18 cellular contexts compared by ENCODE assay signal in the genomic region with DNA sequence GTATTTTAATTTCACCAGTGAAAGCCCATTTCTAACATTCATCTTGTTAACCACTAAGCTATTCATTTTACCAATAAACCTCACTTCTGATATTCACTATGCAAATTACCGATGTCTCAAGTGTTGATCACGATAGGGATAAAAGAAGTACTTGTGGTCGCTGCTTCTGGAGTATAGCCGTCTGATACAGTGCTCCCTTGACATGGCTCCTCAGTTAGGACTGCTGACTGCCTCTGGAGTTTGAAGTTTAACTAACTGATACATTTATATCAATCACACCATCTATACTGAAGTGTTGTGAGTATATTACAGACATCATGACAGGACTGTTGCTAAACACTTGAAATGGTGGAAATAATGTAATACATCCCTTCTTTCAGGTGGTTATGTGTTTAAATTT.
DNase-seq lines count a peak whose midpoint lies in the region; ATAC-seq, FAIRE-seq and TF ChIP-seq lines count a peak whose summit lies in the region.
"Had no signal": no experiment of that assay in that cellular context is flagged by ENCODE, and none has a peak within 500 bp of the region (broad histone marks: within the 10 kb centered on the region; RNA-seq: fewer than 3 reads in every experiment).

No MANE protein-coding gene starts in this region.

- no peak overlapping the region for H2AFZ ChIP-seq in Loucy (ENCODE audit: low read length)
- H2AFZ ChIP-seq in GM12878 (ENCODE audit: control insufficient read depth, low read depth, low read length): no peak overlapping the region

- H3K27me3 ChIP-seq in CD8-positive, alpha-beta T cell (ENCODE audit: insufficient read depth, low read length): no peaks in the 10 kb centered on the region
- no peaks in the 10 kb centered on the region for H3K27me3 ChIP-seq in Loucy (ENCODE audit: insufficient read depth, low read length, poor library complexity, severe bottlenecking)
- no peaks in the 10 kb centered on the region for H3K27me3 ChIP-seq in GM12878 (replicated peaks in 1 of 2; ENCODE audit: control insufficient read depth in 2 of 2, insufficient read depth in 2 of 2, low read length in 1 of 2)

- no peak for FAIRE-seq in GM12878 (lab: Jason Lieb, UNC)

- H3K4me1 ChIP-seq in CD8-positive, alpha-beta T cell (ENCODE audit: insufficient read depth, low read length): peaks cover 9% of the 10 kb centered on the region
- peaks cover 21% of the 10 kb centered on the region for H3K4me1 ChIP-seq in Loucy (ENCODE audit: insufficient read depth, low read length, poor library complexity, severe bottlenecking)
- H3K4me1 ChIP-seq in GM12878 (ENCODE audit: control insufficient read depth, insufficient read depth, low read length): no peaks in the 10 kb centered on the region; the same call in 1 of the 2 replicates

- BruUV-seq in GM12878 (replicated peaks; lab: Mats Ljungman, UMichigan): no TSS peak

- no peak for TF ChIP-seq CTCF in CD8-positive, alpha-beta T cell (IDR thresholded peaks at IDR 0.05)
- TF ChIP-seq CTCF in Loucy (conservative IDR thresholded peaks at IDR 0.05; ENCODE audit: low read length) (no peak), GM12878 (IDR thresholded peaks at IDR 0.05 in 2 of 3, conservative IDR thresholded peaks at IDR 0.05 in 1 of 3; ENCODE audit: control insufficient read depth in 2 of 3, extremely low read depth in 1 of 3, insufficient read depth in 1 of 3, low read depth in 3 of 3, low read length in 3 of 3) (no peak), nephron progenitor cell (IDR thresholded peaks at IDR 0.05) (no peak)

- in situ Hi-C loops in GM12878 (cut with MboI): no loop called here

- no peaks in the 10 kb centered on the region for H3K9me2 ChIP-seq in Loucy (replicated peaks; ENCODE audit: low read depth, low read length)

- H3K9me3 Mint-ChIP-seq in T-helper 1 cell treated with Interleukin-12 subunit alpha and Interleukin-12 subunit beta and Interleukin-4 antibody, amounts not matched to agents 30 μg/mL and 1 μg/mL, for 36 hours: peaks cover 1% of the 10 kb centered on the region
- H3K9me3 Mint-ChIP-seq in CD8-positive, alpha-beta T cell: no peaks in the 10 kb centered on the region
- peaks cover 7% of the 10 kb centered on the region for H3K9me3 Mint-ChIP-seq in nephron progenitor cell
- H3K9me3 Mint-ChIP-seq: H9 had no signal

- no peak overlapping the region for H3K9ac ChIP-seq in Loucy (ENCODE audit: low read depth, low read length, poor library complexity, severe bottlenecking)
- no peak overlapping the region for H3K9ac ChIP-seq in GM12878 (ENCODE audit: control insufficient read depth, insufficient read depth, low read length)

- H4K20me1 ChIP-seq in Loucy (ENCODE audit: insufficient read depth, low read length, poor library complexity, severe bottlenecking) (no peaks in the 10 kb centered on the region), GM12878 (ENCODE audit: control insufficient read depth, insufficient read depth) (no peaks in the 10 kb centered on the region)

- H3K36me3 Mint-ChIP-seq in T-helper 1 cell treated with Interleukin-12 subunit alpha and Interleukin-12 subunit beta and Interleukin-4 antibody, amounts not matched to agents 30 μg/mL and 1 μg/mL, for 36 hours (ENCODE audit: low read depth): peaks cover 2% of the 10 kb centered on the region
- peaks cover 8% of the 10 kb centered on the region for H3K36me3 Mint-ChIP-seq in CD8-positive, alpha-beta T cell
- H3K36me3 Mint-ChIP-seq in nephron progenitor cell (ENCODE audit: low read depth): peaks cover 15% of the 10 kb centered on the region

- H3K4me2 ChIP-seq in Loucy (ENCODE audit: low read depth, low read length, poor library complexity, severe bottlenecking): peak overlapping the region; percentile 74
- no peak overlapping the region for H3K4me2 ChIP-seq in GM12878 (ENCODE audit: control insufficient read depth, insufficient read depth)

- POLR2A ChIA-PET in CD8-positive, alpha-beta T cell (lab: Charles Lee): no interaction called here
- POLR2A ChIA-PET in GM12878 (lab: Charles Lee): interaction anchor here (0.6 kb wide), 1 partner anchor 12 kb away, joined by 3 read pairs; no protein-coding TSS in a partner anchor

- 100% methylated on average over 4 of the region's 4 CpGs for WGBS in GM12878 (ENCODE audit: insufficient coverage, insufficient replicate concordance, low lambda C conversion rate, missing lambda C conversion rate)

- TF ChIP-seq EP300 in GM12878 (IDR thresholded peaks at IDR 0.05; ENCODE audit: borderline replicate concordance in 1 of 2, control insufficient read depth in 1 of 2, low read depth in 2 of 2, low read length in 2 of 2): no peak

- no peaks in the 10 kb centered on the region for H3K9me3 ChIP-seq in CD8-positive, alpha-beta T cell (ENCODE audit: low read length)
- H3K9me3 ChIP-seq in Loucy (ENCODE audit: insufficient read depth, low read depth, low read length) (no peaks in the 10 kb centered on the region), GM12878 (replicated peaks; ENCODE audit: control insufficient read depth, insufficient read depth, low read length) (no peaks in the 10 kb centered on the region; the same call in 2 of the 3 replicates)

- peaks cover 24% of the 10 kb centered on the region for H3K4me1 Mint-ChIP-seq in T-helper 1 cell treated with Interleukin-12 subunit alpha and Interleukin-12 subunit beta and Interleukin-4 antibody, amounts not matched to agents 30 μg/mL and 1 μg/mL, for 36 hours (ENCODE audit: low read depth)
- H3K4me1 Mint-ChIP-seq in CD8-positive, alpha-beta T cell (ENCODE audit: low read depth): peaks cover 25% of the 10 kb centered on the region
- H3K4me1 Mint-ChIP-seq in nephron progenitor cell: no peaks in the 10 kb centered on the region
- H3K4me1 Mint-ChIP-seq: H9 had no signal

- SMC1A ChIA-PET in GM12878 (lab: Charles Lee; ENCODE audit: uncharacterized antibody, unreplicated experiment): interaction anchor here (0.7 to 2.2 kb wide), 5 partner anchors 9 to 33 kb away, joined by 3 to 10 read pairs (median 3); no protein-coding TSS in a partner anchor

- TF ChIP-seq POLR2A in GM12878 (IDR thresholded peaks at IDR 0.05; ENCODE audit: low read depth, low read length): no peak

- H3K27ac ChIP-seq in CD8-positive, alpha-beta T cell (ENCODE audit: low read depth, low read length): no peak overlapping the region
- no peak overlapping the region for H3K27ac ChIP-seq in GM12878 (ENCODE audit: control insufficient read depth, insufficient read depth)
- H3K27ac ChIP-seq: 22Rv1 had no signal

- no peak for ATAC-seq in CD8-positive, alpha-beta T cell
- ATAC-seq in GM12878: peak; percentile 21; the same call in 2 of the 3 replicates
- no peak for ATAC-seq in GM21528 (IDR thresholded peaks at IDR 0.05; ENCODE audit: low FRiP score, unreplicated experiment)
- ATAC-seq: Panc1 had no signal

- CTCF ChIA-PET in CD8-positive, alpha-beta T cell (lab: Charles Lee): no interaction called here
- CTCF ChIA-PET in GM12878 (lab: Yijun Ruan, JAX): interaction anchor here (1.6 to 2.1 kb wide), 4 partner anchors 9 to 15 kb away, joined by 3 to 6 read pairs (median 4); no protein-coding TSS in a partner anchor

- H3K4me3 ChIP-seq in CD8-positive, alpha-beta T cell (ENCODE audit: low read depth, low read length): no peak overlapping the region
- H3K4me3 ChIP-seq in Loucy (ENCODE audit: low read length, poor library complexity, severe bottlenecking) (peak overlapping the region; percentile 65), GM12878 (no peak overlapping the region)

- H3K27ac Mint-ChIP-seq in T-helper 1 cell treated with Interleukin-12 subunit alpha and Interleukin-12 subunit beta and Interleukin-4 antibody, amounts not matched to agents 30 μg/mL and 1 μg/mL, for 36 hours: peak overlapping the region; percentile 36
- no peak overlapping the region for H3K27ac Mint-ChIP-seq in CD8-positive, alpha-beta T cell
- no peak overlapping the region for H3K27ac Mint-ChIP-seq in nephron progenitor cell
- H3K27ac Mint-ChIP-seq: H9 had no signal

- TF ChIP-seq RAD21 in GM12878 (IDR thresholded peaks at IDR 0.05; ENCODE audit: insufficient read depth, low read depth, low read length): no peak

- RAD21 ChIA-PET in GM12878 (lab: Charles Lee; ENCODE audit: unreplicated experiment): interaction anchor here (1.4 to 1.5 kb wide), 2 partner anchors 9 to 13 kb away, joined by 3 to 6 read pairs; no protein-coding TSS in a partner anchor

- no peak for DNase-seq in T-helper 1 cell
- no peak for DNase-seq in CD8-positive, alpha-beta T cell
- no peak for DNase-seq in GM12878 (ENCODE audit: low read depth, low spot score)
- DNase-seq in nephron progenitor cell: no peak
- DNase-seq in hippocampal formation (lab: John Stamatoyannopoulos, UW): no peak
- DNase-seq: DMS 273 treated with DMSO at 0.1 percent for 48 hours, GF-D8, H9, NCI-H1048, NCI-H1436 treated with DMSO at 0.1 percent for 48 hours, NCI-H2029 treated with DMSO at 0.1 percent for 48 hours, NCI-H510A, NCI-H774 had no signal

- no peaks in the 10 kb centered on the region for H3K36me3 ChIP-seq in CD8-positive, alpha-beta T cell (ENCODE audit: insufficient read depth, low read length)
- H3K36me3 ChIP-seq in Loucy (ENCODE audit: insufficient read depth, low read length) (no peaks in the 10 kb centered on the region), GM12878 (ENCODE audit: control insufficient read depth in 2 of 2, insufficient read depth in 2 of 2, low read length in 1 of 2) (no peaks in the 10 kb centered on the region; a peak in 1 of 4 replicates)

- H3K79me2 ChIP-seq in Loucy (ENCODE audit: insufficient read depth, low read length) (peaks cover 6% of the 10 kb centered on the region; the same call in 1 of the 2 replicates), GM12878 (ENCODE audit: control insufficient read depth, insufficient read depth, low read length) (no peaks in the 10 kb centered on the region; the same call in 1 of the 2 replicates)

- no peaks in the 10 kb centered on the region for H3F3A ChIP-seq in Loucy (ENCODE audit: low read depth)

- H3K4me3 Mint-ChIP-seq in T-helper 1 cell treated with Interleukin-12 subunit alpha and Interleukin-12 subunit beta and Interleukin-4 antibody, amounts not matched to agents 30 μg/mL and 1 μg/mL, for 36 hours: no peak overlapping the region
- peak overlapping the region; percentile 26 for H3K4me3 Mint-ChIP-seq in CD8-positive, alpha-beta T cell
- H3K4me3 Mint-ChIP-seq in nephron progenitor cell: no peak overlapping the region
- H3K4me3 Mint-ChIP-seq: H9 had no signal

- intact Hi-C loops in CD8-positive, alpha-beta T cell (cut with DNase I, micrococcal nuclease): no loop called here
- intact Hi-C loops in GM12878 (cut with micrococcal nuclease; ENCODE audit: unreplicated experiment): no loop called here

- no peaks in the 10 kb centered on the region for H3K27me3 Mint-ChIP-seq in T-helper 1 cell treated with Interleukin-12 subunit alpha and Interleukin-12 subunit beta and Interleukin-4 antibody, amounts not matched to agents 30 μg/mL and 1 μg/mL, for 36 hours (ENCODE audit: low read depth)
- H3K27me3 Mint-ChIP-seq in CD8-positive, alpha-beta T cell (ENCODE audit: low read depth): no peaks in the 10 kb centered on the region
- no peaks in the 10 kb centered on the region for H3K27me3 Mint-ChIP-seq in nephron progenitor cell (ENCODE audit: low read depth, poor library complexity)

TF ChIP-seq in GM12878, 131 proteins besides CTCF, POLR2A, EP300 and RAD21 (continues in another document):
- TF ChIP-seq KDM1A (IDR thresholded peaks at IDR 0.05; ENCODE audit: borderline replicate concordance): no peak
- TF ChIP-seq JUNB (IDR thresholded peaks at IDR 0.05): no peak
- TF ChIP-seq NRF1 (conservative IDR thresholded peaks at IDR 0.05; ENCODE audit: low read depth, low read length): no peak
- no peak for TF ChIP-seq IKZF2 (IDR thresholded peaks at IDR 0.05)
